11 cellular contexts compared by ENCODE assay signal in genomic region chr5:14383923-14384322, GRCh38.
"Had no signal": no experiment of that assay in that cellular context is flagged by ENCODE, and none has a peak within 500 bp of the region (broad histone marks: within the 10 kb centered on the region; RNA-seq: fewer than 3 reads in every experiment).

No MANE protein-coding gene starts in this region.

- ATAC-seq: foreskin keratinocyte had no signal

- H3K27ac ChIP-seq: adrenal gland, foreskin keratinocyte, tibial nerve had no signal

- H3K27me3 ChIP-seq: adrenal gland, foreskin keratinocyte, tibial nerve had no signal

- H3K4me3 ChIP-seq: adrenal gland, tibial nerve had no signal

- H3K9me3 Mint-ChIP-seq: activated T-helper 2 cell treated with anti-CD3 and anti-CD28 coated beads, Interferon-gamma antibody, Interleukin-2, Interleukin-4, amounts not matched to agents 10 μg/mL and 5 μg/mL and 100 μg/mL, durations not matched to agents 14 hours and 24 hours and 36 hours; brain; central memory CD8-positive, alpha-beta T cell; T-helper 2 cell treated with Interferon-gamma antibody and Interleukin-4, amounts not matched to agents 5 μg/mL and 100 μg/mL, for 36 hours had no signal

- H3K4me3 Mint-ChIP-seq: brain; central memory CD8-positive, alpha-beta T cell; T-helper 2 cell treated with Interferon-gamma antibody and Interleukin-4, amounts not matched to agents 5 μg/mL and 100 μg/mL, for 36 hours had no signal

- H3K4me1 Mint-ChIP-seq: central memory CD8-positive, alpha-beta T cell had no signal

- H3K27ac Mint-ChIP-seq: activated T-helper 2 cell treated with anti-CD3 and anti-CD28 coated beads, Interferon-gamma antibody, Interleukin-2, Interleukin-4, amounts not matched to agents 10 μg/mL and 5 μg/mL and 100 μg/mL, durations not matched to agents 14 hours and 24 hours and 36 hours; T-helper 2 cell treated with Interferon-gamma antibody and Interleukin-4, amounts not matched to agents 5 μg/mL and 100 μg/mL, for 36 hours had no signal

- DNase-seq: activated naive CD4-positive, alpha-beta T cell treated with anti-CD3 and anti-CD28 coated beads, Interleukin-2, amount 50 U/mL, for 16 hours; adrenal gland; foreskin keratinocyte; head of caudate nucleus; mesendoderm; small intestine had no signal

- H3K4me1 ChIP-seq: adrenal gland, foreskin keratinocyte had no signal

- H3K27me3 Mint-ChIP-seq: brain had no signal

- H3K9me3 ChIP-seq: adrenal gland, tibial nerve had no signal
